In the genomic region with DNA sequence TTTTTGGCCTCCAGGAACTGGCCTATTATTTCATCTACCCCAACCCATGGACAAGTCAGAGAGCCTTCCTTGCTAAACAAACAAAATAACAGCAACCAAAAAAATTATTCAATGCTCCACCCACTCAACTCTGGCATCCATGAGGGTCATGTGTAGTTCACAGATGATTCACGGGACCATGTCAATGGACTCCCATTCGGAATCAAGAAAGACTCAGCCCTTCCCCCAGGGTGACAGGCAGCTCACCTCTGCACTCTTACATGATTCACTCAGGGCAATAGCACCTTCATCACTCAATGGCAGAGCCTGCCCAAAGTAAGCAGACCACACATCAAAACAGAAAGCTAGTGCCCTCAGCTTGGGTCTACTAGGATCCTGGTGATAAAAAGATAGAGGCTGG, we compare ENCODE assay signal across 17 cellular contexts. TPM values are rescaled to one million over a fixed set of nuclear protein-coding genes. Genes with fewer than 3 reads are reported as not detected.
DNase-seq lines count a peak whose midpoint lies in the region; ATAC-seq and TF ChIP-seq lines count a peak whose summit lies in the region.
"Had no signal": no experiment of that assay in that cellular context is flagged by ENCODE, and none has a peak within 500 bp of the region (broad histone marks: within the 10 kb centered on the region; RNA-seq: fewer than 3 reads in every experiment).

No MANE protein-coding gene starts in this region.

- no peaks in the 10 kb centered on the region for H4K20me1 ChIP-seq in hepatocyte (ENCODE audit: insufficient read depth, poor library complexity, severe bottlenecking)

- H3K9me3 Mint-ChIP-seq in activated T-helper 1 cell treated with anti-CD3 and anti-CD28 coated beads, Interleukin-12 subunit alpha, Interleukin-12 subunit beta, Interleukin-2, Interleukin-4 antibody, amounts not matched to agents 30 ng/mL and 10 ng/mL and 1 ng/mL, durations not matched to agents 14 hours and 24 hours and 36 hours = no peaks in the 10 kb centered on the region
- H3K9me3 Mint-ChIP-seq: activated T-cell treated with anti-CD3 and anti-CD28 coated beads, Interleukin-2, amount 50 U/mL, for 4 hours; dendritic cell treated with granulocyte-macrophage colony-stimulating factor and Interleukin-4, amounts not matched to agents 40 ng/mL and 50 ng/mL, for 4 days had no signal

- H3K9me3 ChIP-seq in KOPT-K1 (ENCODE audit: insufficient read depth, low read length, poor library complexity, severe bottlenecking) (no peaks in the 10 kb centered on the region), hepatocyte (ENCODE audit: low read depth) (no peaks in the 10 kb centered on the region), upper lobe of right lung (no peaks in the 10 kb centered on the region)
- H3K9me3 ChIP-seq: Peyer's patch, testis had no signal

- no peak for ATAC-seq in upper lobe of right lung
- ATAC-seq: activated T-cell treated with anti-CD3 and anti-CD28 coated beads, Interleukin-2, amount 50 U/mL, for 4 hours had no signal

- TF ChIP-seq CTCF in hepatocyte (IDR thresholded peaks at IDR 0.05; ENCODE audit: poor library complexity) = no peak
- no peak for TF ChIP-seq CTCF in upper lobe of right lung (IDR thresholded peaks at IDR 0.05)

- H3K4me3 ChIP-seq in hepatocyte (no peak overlapping the region), upper lobe of right lung (no peak overlapping the region)
- H3K4me3 ChIP-seq: Peyer's patch, testis had no signal

- H3K27ac ChIP-seq in KOPT-K1 (ENCODE audit: low read depth, low read length, poor library complexity, severe bottlenecking) = peak overlapping the region; percentile 27
- peak overlapping the region; percentile 23 for H3K27ac ChIP-seq in hepatocyte
- peak overlapping the region; percentile 43 for H3K27ac ChIP-seq in upper lobe of right lung
- H3K27ac ChIP-seq: HL-60, Peyer's patch, testis had no signal

- H3K27me3 ChIP-seq in hepatocyte = no peaks in the 10 kb centered on the region
- H3K27me3 ChIP-seq in upper lobe of right lung = peaks cover under 1% of the 10 kb centered on the region
- H3K27me3 ChIP-seq: Peyer's patch, testis had no signal

- H3K4me2 ChIP-seq in hepatocyte = no peak overlapping the region

- no peaks in the 10 kb centered on the region for H3K79me2 ChIP-seq in hepatocyte

- H3K4me3 Mint-ChIP-seq in activated T-helper 1 cell treated with anti-CD3 and anti-CD28 coated beads, Interleukin-12 subunit alpha, Interleukin-12 subunit beta, Interleukin-2, Interleukin-4 antibody, amounts not matched to agents 30 ng/mL and 10 ng/mL and 1 ng/mL, durations not matched to agents 14 hours and 24 hours and 36 hours = no peak overlapping the region
- H3K4me3 Mint-ChIP-seq: activated CD4-positive, alpha-beta T cell treated with anti-CD3 and anti-CD28 coated beads, Interleukin-2, amount 10 ng/mL, durations not matched to agents 24 days and 14 days; activated T-cell treated with anti-CD3 and anti-CD28 coated beads, Interleukin-2, amount 50 U/mL, for 4 hours; CD14-positive monocyte; dendritic cell treated with granulocyte-macrophage colony-stimulating factor and Interleukin-4, amounts not matched to agents 40 ng/mL and 50 ng/mL, for 4 days; T-helper 2 cell treated with Interferon-gamma antibody and Interleukin-4, amounts not matched to agents 5 μg/mL and 100 μg/mL, for 36 hours had no signal

- no peaks in the 10 kb centered on the region for H3K27me3 Mint-ChIP-seq in activated T-helper 1 cell treated with anti-CD3 and anti-CD28 coated beads, Interleukin-12 subunit alpha, Interleukin-12 subunit beta, Interleukin-2, Interleukin-4 antibody, amounts not matched to agents 30 ng/mL and 10 ng/mL and 1 ng/mL, durations not matched to agents 14 hours and 24 hours and 36 hours (ENCODE audit: insufficient read depth)
- H3K27me3 Mint-ChIP-seq: activated CD4-positive, alpha-beta T cell treated with anti-CD3 and anti-CD28 coated beads, Interleukin-2, amount 10 ng/mL, durations not matched to agents 24 days and 14 days; dendritic cell treated with granulocyte-macrophage colony-stimulating factor and Interleukin-4, amounts not matched to agents 40 ng/mL and 50 ng/mL, for 4 days had no signal

- no peak overlapping the region for H3K27ac Mint-ChIP-seq in activated T-helper 1 cell treated with anti-CD3 and anti-CD28 coated beads, Interleukin-12 subunit alpha, Interleukin-12 subunit beta, Interleukin-2, Interleukin-4 antibody, amounts not matched to agents 30 ng/mL and 10 ng/mL and 1 ng/mL, durations not matched to agents 14 hours and 24 hours and 36 hours
- H3K27ac Mint-ChIP-seq: activated CD4-positive, alpha-beta T cell treated with anti-CD3 and anti-CD28 coated beads, Interleukin-2, amount 10 ng/mL, durations not matched to agents 24 days and 14 days; CD14-positive monocyte; dendritic cell treated with granulocyte-macrophage colony-stimulating factor and Interleukin-4, amounts not matched to agents 40 ng/mL and 50 ng/mL, for 4 days; T-helper 2 cell treated with Interferon-gamma antibody and Interleukin-4, amounts not matched to agents 5 μg/mL and 100 μg/mL, for 36 hours had no signal

- WGBS in hepatocyte (ENCODE audit: low lambda C conversion rate, missing lambda C conversion rate) = 82% methylated on average over 2 of the region's 2 CpGs

- H3K36me3 Mint-ChIP-seq in activated T-helper 1 cell treated with anti-CD3 and anti-CD28 coated beads, Interleukin-12 subunit alpha, Interleukin-12 subunit beta, Interleukin-2, Interleukin-4 antibody, amounts not matched to agents 30 ng/mL and 10 ng/mL and 1 ng/mL, durations not matched to agents 14 hours and 24 hours and 36 hours (ENCODE audit: low read depth) = no peaks in the 10 kb centered on the region
- H3K36me3 Mint-ChIP-seq: CD14-positive monocyte had no signal

- intact Hi-C loops in upper lobe of right lung (cut with DNase I) = no loop called here
- intact Hi-C loops in activated T-helper 1 cell treated with anti-CD3 and anti-CD28 coated beads, Interleukin-12 subunit alpha, Interleukin-12 subunit beta, Interleukin-2, Interleukin-4 antibody, amounts not matched to agents 30 ng/mL and 10 ng/mL and 1 ng/mL, durations not matched to agents 14 hours and 24 hours and 36 hours (cut with micrococcal nuclease) = no loop called here

- DNase-seq in astrocyte of the hippocampus (ENCODE audit: low read depth, low spot score) (peak; percentile 28), hepatocyte (ENCODE audit: low spot score) (no peak), upper lobe of right lung (no peak), MV-4-11 (lab: John Stamatoyannopoulos, UW) (no peak)
- no peak for DNase-seq in activated effector memory CD4-positive, alpha-beta T cell treated with Interleukin-2 at 50 U/mL for 16 hours
- no peak for DNase-seq in activated T-helper 1 cell treated with anti-CD3 and anti-CD28 coated beads, Interleukin-12 subunit alpha, Interleukin-12 subunit beta, Interleukin-2, Interleukin-4 antibody, amounts not matched to agents 30 ng/mL and 10 ng/mL and 1 ng/mL, durations not matched to agents 14 hours and 24 hours and 36 hours (ENCODE audit: low spot score)
- DNase-seq: activated CD4-positive, alpha-beta T cell treated with anti-CD3 and anti-CD28 coated beads, Interleukin-2, amount 10 ng/mL, durations not matched to agents 24 days and 14 days; activated T-cell treated with anti-CD3 and anti-CD28 coated beads, Interleukin-2, amount 50 U/mL, for 4 hours; NCI-H187 treated with DMSO at 0.1 percent for 48 hours; NCI-H524 treated with DMSO at 0.1 percent for 48 hours; Peyer's patch; testis had no signal

- no peaks in the 10 kb centered on the region for H3K4me1 ChIP-seq in hepatocyte (ENCODE audit: insufficient read depth)
- H3K4me1 ChIP-seq in upper lobe of right lung = no peaks in the 10 kb centered on the region
- H3K4me1 ChIP-seq: Peyer's patch, testis had no signal

- H3K9me2 ChIP-seq in hepatocyte (replicated peaks; ENCODE audit: insufficient read depth) = no peaks in the 10 kb centered on the region

- no peak overlapping the region for H2AFZ ChIP-seq in hepatocyte

- H3K4me1 Mint-ChIP-seq in activated T-helper 1 cell treated with anti-CD3 and anti-CD28 coated beads, Interleukin-12 subunit alpha, Interleukin-12 subunit beta, Interleukin-2, Interleukin-4 antibody, amounts not matched to agents 30 ng/mL and 10 ng/mL and 1 ng/mL, durations not matched to agents 14 hours and 24 hours and 36 hours (ENCODE audit: low read depth) = no peaks in the 10 kb centered on the region

- H3K36me3 ChIP-seq in KOPT-K1 (ENCODE audit: insufficient read depth, low read length) (no peaks in the 10 kb centered on the region), hepatocyte (replicated peaks; ENCODE audit: insufficient read depth, low read depth) (no peaks in the 10 kb centered on the region), upper lobe of right lung (no peaks in the 10 kb centered on the region)
- H3K36me3 ChIP-seq: Peyer's patch had no signal

RNA-seq across cellular contexts. Expression of a gene that starts 14.3 kb away (rescaled TPM):
- total RNA-seq in hepatocyte (3.3 and 5.4 TPM in 2 replicates), upper lobe of right lung (109 TPM)
- polyA plus RNA-seq in hepatocyte = 2.4 and 5.8 TPM in 2 replicates
- not detected in 2 replicates for total RNA-seq in activated T-helper 1 cell treated with anti-CD3 and anti-CD28 coated beads, Interleukin-12 subunit alpha, Interleukin-12 subunit beta, Interleukin-2, Interleukin-4 antibody, amounts not matched to agents 30 ng/mL and 10 ng/mL and 1 ng/mL, durations not matched to agents 14 hours and 24 hours and 36 hours
- total RNA-seq: activated CD4-positive, alpha-beta T cell treated with anti-CD3 and anti-CD28 coated beads, Interleukin-2, amount 10 ng/mL, durations not matched to agents 24 days and 14 days; activated T-cell treated with anti-CD3 and anti-CD28 coated beads, Interleukin-2, amount 50 U/mL, for 4 hours; Peyer's patch had no signal
- polyA plus RNA-seq: CD14-positive monocyte had no signal

Comparison
In these comparisons a context has a peak if more than half of its experiments do, and no peak if none do; other contexts are left out.
1. RNA of a gene that starts 14.3 kb away (total RNA-seq): 109 TPM in upper lobe of right lung (single experiment); 3.3 to 5.4 TPM in hepatocyte and not detected in activated T-helper 1 cell treated with anti-CD3 and anti-CD28 coated beads, Interleukin-12 subunit alpha, Interleukin-12 subunit beta, Interleukin-2, Interleukin-4 antibody, amounts not matched to agents 30 ng/mL and 10 ng/mL and 1 ng/mL, durations not matched to agents 14 hours and 24 hours and 36 hours; every median in the first group is over 10 times any median in the second.
2. Peak in every context shown above with its lines, with median percentiles within 50 percentile points of each other: H3K27ac ChIP-seq.